ENCODE assay signal across 18 cellular contexts in genomic region chr13:27662738-27663470, GRCh38.
"Had no signal": no experiment of that assay in that cellular context is flagged by ENCODE, and none has a peak within 500 bp of the region (broad histone marks: within the 10 kb centered on the region; RNA-seq: fewer than 3 reads in every experiment).

No MANE protein-coding gene starts in this region.

- H3K4me1 Mint-ChIP-seq: activated CD4-positive, alpha-beta T cell treated with anti-CD3 and anti-CD28 coated beads, Interleukin-2, amount 10 ng/mL, durations not matched to agents 24 days and 14 days had no signal

- H3K9me3 Mint-ChIP-seq: activated CD4-positive, alpha-beta T cell treated with anti-CD3 and anti-CD28 coated beads, Interleukin-2, amount 10 ng/mL, durations not matched to agents 24 days and 14 days; activated naive CD4-positive, alpha-beta T cell treated with anti-CD3 and anti-CD28 coated beads for 36 hours; activated T-cell treated with anti-CD3 and anti-CD28 coated beads, Interleukin-2, amount 50 U/mL, for 4 hours had no signal

- H3K4me3 ChIP-seq: ascending aorta, esophagus squamous epithelium, tibial nerve had no signal

- H3K27me3 Mint-ChIP-seq: activated CD4-positive, alpha-beta T cell treated with anti-CD3 and anti-CD28 coated beads, Interleukin-2, amount 10 ng/mL, durations not matched to agents 24 days and 14 days had no signal

- H3K27ac ChIP-seq: ascending aorta, esophagus squamous epithelium, tibial nerve had no signal

- DNase-seq: activated CD4-positive, alpha-beta T cell treated with anti-CD3 and anti-CD28 coated beads, Interleukin-2, amount 10 ng/mL, durations not matched to agents 24 days and 14 days; activated CD4-positive, CD25-positive, alpha-beta regulatory T cell; activated CD8-positive, alpha-beta T cell treated with anti-CD3 and anti-CD28 coated beads, Interleukin-2, amount 10 ng/mL, durations not matched to agents 7 days and 5 days; activated naive CD4-positive, alpha-beta T cell treated with anti-CD3 and anti-CD28 coated beads for 36 hours; activated T-cell treated with anti-CD3 and anti-CD28 coated beads, Interleukin-2, amount 50 U/mL, for 4 hours; effector CD4-positive, alpha-beta T cell; esophagus squamous epithelium; occipital lobe; posterior cingulate gyrus; retina; stimulated activated CD4-positive, alpha-beta T cell treated with anti-CD3 and anti-CD28 coated beads, Interleukin-2, amount 100 ng/mL, for 24 hours; stimulated activated naive CD8-positive, alpha-beta T cell treated with anti-CD3 and anti-CD28 coated beads, Interleukin-15, Interleukin-2, amounts not matched to agents 100 U/mL and 50 U/mL, for 24 hours; substantia nigra; T-helper 1 cell; T1000 had no signal

- H3K4me1 ChIP-seq: ascending aorta had no signal

- H3K4me3 Mint-ChIP-seq: activated CD4-positive, alpha-beta T cell treated with anti-CD3 and anti-CD28 coated beads, Interleukin-2, amount 10 ng/mL, durations not matched to agents 24 days and 14 days; activated CD8-positive, alpha-beta T cell treated with anti-CD3 and anti-CD28 coated beads, Interleukin-2, amount 10 ng/mL, durations not matched to agents 7 days and 5 days; activated naive CD4-positive, alpha-beta T cell treated with anti-CD3 and anti-CD28 coated beads for 36 hours; activated T-cell treated with anti-CD3 and anti-CD28 coated beads, Interleukin-2, amount 50 U/mL, for 4 hours had no signal

- FAIRE-seq: urothelium cell line had no signal

- H3K27me3 ChIP-seq: ascending aorta, esophagus squamous epithelium, tibial nerve had no signal

- ATAC-seq: activated CD8-positive, alpha-beta T cell treated with anti-CD3 and anti-CD28 coated beads, Interleukin-2, amount 10 ng/mL, durations not matched to agents 7 days and 5 days; activated T-cell treated with anti-CD3 and anti-CD28 coated beads, Interleukin-2, amount 50 U/mL, for 4 hours; stimulated activated naive CD8-positive, alpha-beta T cell treated with anti-CD3 and anti-CD28 coated beads, Interleukin-15, Interleukin-2, amounts not matched to agents 100 U/mL and 50 U/mL, for 24 hours had no signal

- H3K9me3 ChIP-seq: ascending aorta, esophagus squamous epithelium, tibial nerve had no signal

- H3K27ac Mint-ChIP-seq: activated CD4-positive, alpha-beta T cell treated with anti-CD3 and anti-CD28 coated beads, Interleukin-2, amount 10 ng/mL, durations not matched to agents 24 days and 14 days; activated CD8-positive, alpha-beta T cell treated with anti-CD3 and anti-CD28 coated beads, Interleukin-2, amount 10 ng/mL, durations not matched to agents 7 days and 5 days had no signal
